ENCODE assay signal across 19 cellular contexts in the genomic region with DNA sequence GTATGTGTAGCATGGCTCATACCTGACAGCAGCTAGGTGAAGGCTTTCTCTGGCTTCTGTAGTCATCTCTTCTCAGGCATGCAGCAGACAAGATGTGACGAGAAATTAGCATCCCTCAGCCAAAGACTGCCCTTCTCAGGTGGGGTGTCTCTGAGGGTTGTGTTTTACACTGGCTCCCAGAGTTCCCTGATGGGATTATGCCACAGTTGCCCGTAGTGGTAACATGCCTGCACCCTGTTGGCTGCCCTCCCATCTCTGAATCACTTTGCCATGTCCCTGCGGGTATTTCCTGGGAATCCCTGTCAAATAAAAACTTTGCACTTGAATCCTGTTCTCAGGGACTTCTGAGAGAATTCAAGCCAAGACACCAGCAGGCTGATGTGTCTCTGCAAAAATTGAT.
DNase-seq lines count a peak whose midpoint lies in the region; ATAC-seq, FAIRE-seq and TF ChIP-seq lines count a peak whose summit lies in the region.
"Had no signal": no experiment of that assay in that cellular context is flagged by ENCODE, and none has a peak within 500 bp of the region (broad histone marks: within the 10 kb centered on the region; RNA-seq: fewer than 3 reads in every experiment).

No MANE protein-coding gene starts in this region.

- no peaks in the 10 kb centered on the region for H3F3A ChIP-seq in PC-3 (ENCODE audit: low read length, unreplicated experiment)

- ATAC-seq in PC-3 (peak; percentile 55), HG02884 (IDR thresholded peaks at IDR 0.05; ENCODE audit: unreplicated experiment) (no peak), gastrocnemius medialis (no peak)
- ATAC-seq: heart right ventricle had no signal

- H3K4me2 ChIP-seq in PC-3 (ENCODE audit: low read length): peak overlapping the region; percentile 32
- no peak overlapping the region for H3K4me2 ChIP-seq in trophoblast cell (ENCODE audit: low read length)

- no peak overlapping the region for H3K4ac ChIP-seq in trophoblast cell (ENCODE audit: low read depth, low read length)

- peak overlapping the region; percentile 6 for H2BK12ac ChIP-seq in trophoblast cell (ENCODE audit: low read length)

- no peaks in the 10 kb centered on the region for H3K9me2 ChIP-seq in PC-3 (replicated peaks; ENCODE audit: low read length)

- H4K20me1 ChIP-seq in PC-3 (ENCODE audit: low read length): no peaks in the 10 kb centered on the region

- no peak overlapping the region for H4K12ac ChIP-seq in trophoblast cell (ENCODE audit: low read depth, low read length)

- peaks cover 5% of the 10 kb centered on the region for H3K79me1 ChIP-seq in trophoblast cell (ENCODE audit: low read length)

- H2AK5ac ChIP-seq in trophoblast cell (ENCODE audit: low read length): peak overlapping the region; percentile 15

- H3K14ac ChIP-seq in trophoblast cell (ENCODE audit: low read length): peak overlapping the region; percentile 14

- in situ Hi-C loops in gastrocnemius medialis (cut with MboI; ENCODE audit: low sequenced_read_pairs in 4 of 4): loop anchor here in 3 of 4 donors (10.0 to 25.0 kb wide), 4 partner anchors 105 to 1405 kb away; no protein-coding TSS in a partner anchor

- H3K9me3 ChIP-seq in PC-3 (ENCODE audit: low read length) (no peaks in the 10 kb centered on the region), trophoblast cell (ENCODE audit: insufficient read depth, low read depth, low read length) (no peaks in the 10 kb centered on the region), vagina (no peaks in the 10 kb centered on the region), gastrocnemius medialis (no peaks in the 10 kb centered on the region)
- H3K9me3 ChIP-seq: heart right ventricle, neutrophil, right atrium auricular region, uterus had no signal

- CTCF ChIA-PET in PC-3 (lab: Charles Lee): no interaction called here

- H3K79me2 ChIP-seq in PC-3 (ENCODE audit: low read length) (no peaks in the 10 kb centered on the region), trophoblast cell (ENCODE audit: control insufficient read depth, insufficient read depth, low read length, poor library complexity) (no peaks in the 10 kb centered on the region)

- TF ChIP-seq CTCF in PC-3 (conservative IDR thresholded peaks at IDR 0.05; ENCODE audit: low read depth, low read length) (no peak), bronchial epithelial cell (IDR thresholded peaks at IDR 0.05; ENCODE audit: insufficient read depth, low read length, severe bottlenecking) (no peak), vagina (IDR thresholded peaks at IDR 0.05) (no peak), gastrocnemius medialis (IDR thresholded peaks at IDR 0.05 in 4 of 5, conservative IDR thresholded peaks at IDR 0.05 in 1 of 5) (no peak)

- no peak overlapping the region for H3K4me3 ChIP-seq in PC-3 (ENCODE audit: low read length)
- no peak overlapping the region for H3K4me3 ChIP-seq in bronchial epithelial cell (ENCODE audit: low read depth, low read length)
- no peak overlapping the region for H3K4me3 ChIP-seq in trophoblast cell (ENCODE audit: low read depth, low read length)
- H3K4me3 ChIP-seq in vagina: no peak overlapping the region
- H3K4me3 ChIP-seq in gastrocnemius medialis: no peak overlapping the region
- H3K4me3 ChIP-seq: heart right ventricle, right atrium auricular region, uterus had no signal

- H3K27me3 ChIP-seq in PC-3 (ENCODE audit: low read length): 0 out of 2 replicates have a peak, but pooled peaks cover 4% of the 10 kb centered on the region
- no peaks in the 10 kb centered on the region for H3K27me3 ChIP-seq in bronchial epithelial cell (ENCODE audit: control insufficient read depth, insufficient read depth, low read length)
- H3K27me3 ChIP-seq in trophoblast cell (ENCODE audit: insufficient read depth, low read length): no peaks in the 10 kb centered on the region
- no peaks in the 10 kb centered on the region for H3K27me3 ChIP-seq in vagina
- H3K27me3 ChIP-seq in gastrocnemius medialis: no peaks in the 10 kb centered on the region
- H3K27me3 ChIP-seq: heart right ventricle, neutrophil, right atrium auricular region, uterus had no signal

- no peak overlapping the region for H3K18ac ChIP-seq in trophoblast cell (ENCODE audit: low read length)

- H3K27ac ChIP-seq in PC-3 (ENCODE audit: low read length): no peak overlapping the region
- H3K27ac ChIP-seq in trophoblast cell (ENCODE audit: low read depth, low read length): no peak overlapping the region
- H3K27ac ChIP-seq in vagina: no peak overlapping the region
- no peak overlapping the region for H3K27ac ChIP-seq in gastrocnemius medialis
- H3K27ac ChIP-seq: heart right ventricle, neutrophil, right atrium auricular region, uterus had no signal

- H2AFZ ChIP-seq in PC-3 (ENCODE audit: low read length) (no peak overlapping the region), trophoblast cell (ENCODE audit: insufficient read depth, low read length, poor library complexity) (no peak overlapping the region)

- no TSS peak for BruUV-seq in PC-3 (replicated peaks; lab: Mats Ljungman, UMichigan)

- POLR2A ChIA-PET in PC-3 (lab: Charles Lee; ENCODE audit: unreplicated experiment): no interaction called here

- H3K9ac ChIP-seq in PC-3 (ENCODE audit: low read length): no peak overlapping the region
- no peak overlapping the region for H3K9ac ChIP-seq in trophoblast cell (ENCODE audit: low read length)

- no peaks in the 10 kb centered on the region for H3K36me3 ChIP-seq in PC-3 (ENCODE audit: low read depth, low read length)
- H3K36me3 ChIP-seq in bronchial epithelial cell (ENCODE audit: control insufficient read depth, insufficient read depth, low read length): no peaks in the 10 kb centered on the region
- H3K36me3 ChIP-seq in trophoblast cell (ENCODE audit: control insufficient read depth in 1 of 2, insufficient read depth in 2 of 2, low read length in 2 of 2): no peaks in the 10 kb centered on the region
- no peaks in the 10 kb centered on the region for H3K36me3 ChIP-seq in vagina
- no peaks in the 10 kb centered on the region for H3K36me3 ChIP-seq in gastrocnemius medialis
- H3K36me3 ChIP-seq: heart right ventricle, neutrophil, right atrium auricular region, uterus had no signal

- no peak overlapping the region for H4K91ac ChIP-seq in trophoblast cell (ENCODE audit: low read depth, low read length)

- no CpG with 5 or more reads among the region's 3 CpGs for WGBS in trophoblast cell (ENCODE audit: extremely low coverage, insufficient coverage, insufficient read length)

- H2BK5ac ChIP-seq in trophoblast cell (ENCODE audit: low read depth, low read length, poor library complexity): no peak overlapping the region

- FAIRE-seq in bronchial epithelial cell (lab: Jason Lieb, UNC): no peak
- FAIRE-seq: colon had no signal

- H2BK120ac ChIP-seq in trophoblast cell (ENCODE audit: insufficient read depth, low read length, poor library complexity): no peak overlapping the region

- intact Hi-C loops in PC-3 (cut with micrococcal nuclease): no loop called here
- intact Hi-C loops in vagina (cut with DNase I): no loop called here
- intact Hi-C loops in gastrocnemius medialis (cut with DNase I; ENCODE audit: low total_unique reads): loop anchor here (10.0 kb wide), 1 partner anchor 433 kb away; no protein-coding TSS in a partner anchor

- DNase-seq in ELR (ENCODE audit: low read depth): peak; percentile 28
- DNase-seq in PC-3: peak; percentile 83
- peak; percentile 72 for DNase-seq in bronchial epithelial cell (ENCODE audit: low read depth)
- DNase-seq in trophoblast cell: no peak
- no peak for DNase-seq in vagina (ENCODE audit: extremely low spot score in 2 of 2)
- DNase-seq in gastrocnemius medialis: no peak
- DNase-seq in activated naive CD4-positive, alpha-beta T cell (lab: John Stamatoyannopoulos, UW): no peak
- DNase-seq: activated CD4-positive, alpha-beta T cell treated with anti-CD3 and anti-CD28 coated beads for 1 hour; GF-D8; heart right ventricle; NCI-H1105; NCI-H2081 treated with DMSO at 0.1 percent for 48 hours; NCI-H510A; stimulated activated CD8-positive, alpha-beta memory T cell treated with anti-CD3 and anti-CD28 coated beads, Interleukin-4, amount 100 ng/mL, for 48 hours; uterus had no signal

- TF ChIP-seq POLR2A in vagina (IDR thresholded peaks at IDR 0.05): no peak
- no peak for TF ChIP-seq POLR2A in gastrocnemius medialis (IDR thresholded peaks at IDR 0.05)

- H4K8ac ChIP-seq in trophoblast cell (ENCODE audit: low read depth, low read length): no peak overlapping the region

- H3K23ac ChIP-seq in trophoblast cell (ENCODE audit: low read length): no peak overlapping the region

- H3K4me1 ChIP-seq in PC-3 (ENCODE audit: insufficient read depth, low read length): peaks cover 17% of the 10 kb centered on the region
- peaks cover 10 to 16% of the 10 kb centered on the region in 2 experiments for H3K4me1 ChIP-seq in trophoblast cell (ENCODE audit: control insufficient read depth in 1 of 2, insufficient read depth in 2 of 2, low read length in 2 of 2)
- peaks cover 21% of the 10 kb centered on the region for H3K4me1 ChIP-seq in vagina
- H3K4me1 ChIP-seq in gastrocnemius medialis: peaks cover 19 to 22% of the 10 kb centered on the region in 2 donors
- H3K4me1 ChIP-seq: uterus had no signal

Comparison
In these comparisons a context has a peak if more than half of its experiments do, and no peak if none do; other contexts are left out.
1. DNase-seq: peak in ELR (single experiment), PC-3 (single experiment) and bronchial epithelial cell (single experiment); none in trophoblast cell (0 of 2), vagina (0 of 2), gastrocnemius medialis (0 of 2) and activated naive CD4-positive, alpha-beta T cell (0 of 4).